ENCODE assay signal across 20 cellular contexts in genomic region chr7:159034988-159035387, GRCh38.
"Had no signal": no experiment of that assay in that cellular context is flagged by ENCODE, and none has a peak within 500 bp of the region (broad histone marks: within the 10 kb centered on the region; RNA-seq: fewer than 3 reads in every experiment).

No MANE protein-coding gene starts in this region.

- H3K27ac ChIP-seq: left lung, upper lobe of right lung had no signal

- H3K4me1 Mint-ChIP-seq: activated CD4-positive, alpha-beta T cell treated with anti-CD3 and anti-CD28 coated beads for 36 hours; activated T-helper 17 cell treated with anti-CD3 and anti-CD28 coated beads, Interleukin-2, amount 50 U/mL, for 72 hours had no signal

- H3K9me3 ChIP-seq: left lung, upper lobe of right lung had no signal

- H3K4me3 Mint-ChIP-seq: activated B cell treated with CpG ODN at 0.5 μM for 24 hours; activated CD4-positive, alpha-beta T cell treated with anti-CD3 and anti-CD28 coated beads for 36 hours; activated T-cell treated with anti-CD3 and anti-CD28 coated beads, Interleukin-2, amount 50 U/mL, for 24 hours; activated T-helper 17 cell treated with anti-CD3 and anti-CD28 coated beads, Interleukin-2, amount 50 U/mL, for 72 hours; brain; mesothelial cell of epicardium; natural killer cell had no signal

- H3K36me3 ChIP-seq: left lung, upper lobe of right lung had no signal

- H3K9me3 Mint-ChIP-seq: activated B cell treated with CpG ODN at 0.5 μM for 24 hours; activated naive CD4-positive, alpha-beta T cell treated with anti-CD3 and anti-CD28 coated beads, Interleukin-2, amount 50 U/mL, for 72 hours; activated T-cell treated with anti-CD3 and anti-CD28 coated beads, Interleukin-2, amount 50 U/mL, for 24 hours; activated T-helper 17 cell treated with anti-CD3 and anti-CD28 coated beads, Interleukin-2, amount 50 U/mL, for 72 hours; mesothelial cell of epicardium; natural killer cell had no signal

- DNase-seq: activated B cell treated with CpG ODN at 0.5 μM for 24 hours; activated CD4-positive, alpha-beta T cell treated with anti-CD3 and anti-CD28 coated beads for 36 hours; activated CD4-positive, alpha-beta T cell treated with anti-CD3 and anti-CD28 coated beads, Interleukin-2, amount 50 U/mL, for 4 hours; activated T-cell treated with anti-CD3 and anti-CD28 coated beads, Interleukin-2, amount 50 U/mL, for 24 hours; aorta; caudate nucleus; dermis blood vessel endothelial cell; effector CD8-positive, alpha-beta T cell; foreskin melanocyte; kidney; left lung; natural killer cell; stimulated activated CD4-positive, alpha-beta T cell treated with anti-CD3 and anti-CD28 coated beads, Interleukin-4, amount 100 ng/mL, for 24 hours; stimulated activated naive CD8-positive, alpha-beta T cell treated with anti-CD3 and anti-CD28 coated beads, Interleukin-15, Interleukin-2, amounts not matched to agents 100 U/mL and 50 U/mL, for 24 hours had no signal

- H3K27me3 Mint-ChIP-seq: brain had no signal

- H3K36me3 Mint-ChIP-seq: activated naive CD4-positive, alpha-beta T cell treated with anti-CD3 and anti-CD28 coated beads, Interleukin-2, amount 50 U/mL, for 72 hours; brain; mesothelial cell of epicardium; natural killer cell had no signal

- ATAC-seq: activated CD4-positive, alpha-beta T cell treated with anti-CD3 and anti-CD28 coated beads for 36 hours; activated naive CD4-positive, alpha-beta T cell treated with anti-CD3 and anti-CD28 coated beads, Interleukin-2, amount 50 U/mL, for 72 hours; activated T-helper 17 cell treated with anti-CD3 and anti-CD28 coated beads, Interleukin-2, amount 50 U/mL, for 72 hours; left lung; natural killer cell; sciatic nerve; stimulated activated naive CD8-positive, alpha-beta T cell treated with anti-CD3 and anti-CD28 coated beads, Interleukin-15, Interleukin-2, amounts not matched to agents 100 U/mL and 50 U/mL, for 24 hours; upper lobe of right lung had no signal

- H3K4me3 ChIP-seq: left lung, upper lobe of right lung had no signal

- H3K27ac Mint-ChIP-seq: activated B cell treated with CpG ODN at 0.5 μM for 24 hours; activated CD4-positive, alpha-beta T cell treated with anti-CD3 and anti-CD28 coated beads for 36 hours; activated naive CD4-positive, alpha-beta T cell treated with anti-CD3 and anti-CD28 coated beads, Interleukin-2, amount 50 U/mL, for 72 hours; activated T-cell treated with anti-CD3 and anti-CD28 coated beads, Interleukin-2, amount 50 U/mL, for 24 hours; activated T-helper 17 cell treated with anti-CD3 and anti-CD28 coated beads, Interleukin-2, amount 50 U/mL, for 72 hours; natural killer cell had no signal
